Comparison of ENCODE assay signal across 26 cellular contexts in the genomic region with DNA sequence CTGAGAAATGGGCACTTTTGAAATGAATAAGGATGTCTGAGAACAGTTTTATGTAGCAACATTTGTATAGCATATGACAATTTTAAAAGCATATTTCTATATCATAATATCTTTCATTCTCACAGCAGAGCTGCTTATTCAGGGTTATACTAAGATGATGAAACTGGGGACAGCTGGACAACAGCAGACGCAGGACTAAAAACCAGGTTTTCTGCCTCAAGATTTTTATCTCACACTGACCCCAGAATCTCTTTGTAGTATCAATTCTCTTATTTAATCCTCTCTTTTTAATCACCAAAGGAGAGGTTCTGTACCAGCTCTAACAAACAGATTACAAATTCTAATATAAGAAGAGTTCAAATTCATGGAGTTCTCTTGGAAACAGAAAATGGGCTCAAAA.
"Had no signal": no experiment of that assay in that cellular context is flagged by ENCODE, and none has a peak within 500 bp of the region (broad histone marks: within the 10 kb centered on the region; RNA-seq: fewer than 3 reads in every experiment).

No MANE protein-coding gene starts in this region.

- H3K9ac ChIP-seq: neural progenitor cell, parathyroid adenoma had no signal

- ATAC-seq: left colon; left lung; natural killer cell; right lobe of liver; stimulated activated memory B cell treated with anti-CD40 and anti-IgM and Interleukin-4, amounts not matched to agents 10 μg/mL and 1 μg/mL and 100 μg/mL, for 72 hours; stimulated activated naive CD8-positive, alpha-beta T cell treated with anti-CD3 and anti-CD28 coated beads, Interleukin-15, amount 100 ng/mL, for 72 hours had no signal

- H3K9me3 ChIP-seq: left lung, neutrophil, right atrium auricular region, right lobe of liver, transverse colon, upper lobe of left lung, vagina had no signal

- H3K4me1 ChIP-seq: left lung, neural progenitor cell had no signal

- H3K4me3 ChIP-seq: left lung, lung, neural progenitor cell, right atrium auricular region, right lobe of liver, smooth muscle cell, transverse colon, upper lobe of left lung, vagina had no signal

- H3K27ac ChIP-seq: left lung, neural progenitor cell, neutrophil, parathyroid adenoma, right lobe of liver, transverse colon, upper lobe of left lung, vagina had no signal

- H3K79me2 ChIP-seq: parathyroid adenoma had no signal

- DNase-seq: immature natural killer cell; kidney; left colon; left lung; mesendoderm; naive B cell; natural killer cell; nephron progenitor cell; occipital lobe; right lobe of liver; stimulated activated CD4-positive, alpha-beta T cell treated with anti-CD3 and anti-CD28 coated beads, Interleukin-1b, Interleukin-23, amount 100 ng/mL, for 48 hours; stimulated activated CD4-positive, alpha-beta T cell treated with anti-CD3 and anti-CD28 coated beads, Interleukin-2, amount 100 ng/mL, for 48 hours; stimulated activated CD4-positive, alpha-beta T cell treated with anti-CD3 and anti-CD28 coated beads, Interleukin-4, amount 100 ng/mL, for 4 hours; stimulated activated CD8-positive, alpha-beta memory T cell treated with anti-CD3 and anti-CD28 coated beads, Interleukin-4, amount 100 ng/mL, for 48 hours; stimulated activated naive CD4-positive, alpha-beta T cell treated with Interleukin-2 at 50 U/mL for 16 hours; stimulated activated naive CD8-positive, alpha-beta T cell treated with anti-CD3 and anti-CD28 coated beads, Interleukin-15, amount 100 ng/mL, for 72 hours; transverse colon; upper lobe of left lung had no signal

- H3K27me3 ChIP-seq: left lung, neural progenitor cell, neutrophil, right atrium auricular region, right lobe of liver, transverse colon, upper lobe of left lung, vagina had no signal

- H3K4me2 ChIP-seq: neural progenitor cell, smooth muscle cell had no signal

- H3K36me3 ChIP-seq: neural progenitor cell had no signal

- H2AFZ ChIP-seq: neural progenitor cell, parathyroid adenoma had no signal
